Comparison of ENCODE assay signal across 1 cellular context in genomic region chr14:52563120-52563519, GRCh38.
A peak's percentile ranks its signal among the peaks of the same experiment; 100 is the strongest.
TF ChIP-seq lines count a peak whose summit lies in the region.

No MANE protein-coding gene starts in this region.

TF ChIP-seq in K562, 482 proteins besides CTCF, POLR2A, EP300 and RAD21 (continued from another document and continues in another):
- no peak for TF ChIP-seq ZNF655 (CRISPR knock-in tag; IDR thresholded peaks at IDR 0.05)
- TF ChIP-seq ZNF347 (CRISPR knock-in tag; IDR thresholded peaks at IDR 0.05; ENCODE audit: low read depth): no peak
- peak in 1 of 2 experiments; percentile 62; a peak in 1 of 4 replicates for TF ChIP-seq HDAC1 (IDR thresholded peaks at IDR 0.05)
- TF ChIP-seq TFE3 (CRISPR knock-in tag; IDR thresholded peaks at IDR 0.05): no peak
- no peak for TF ChIP-seq POLR3G (IDR thresholded peaks at IDR 0.05; ENCODE audit: extremely low read depth, insufficient read length, insufficient replicate concordance)
- TF ChIP-seq CHAMP1 (IDR thresholded peaks at IDR 0.05): no peak
- TF ChIP-seq TRIM24 (IDR thresholded peaks at IDR 0.05): 0 out of 4 replicates have a peak, but pooled peaks of 1 of the 2 experiments have one; percentile 16
- no peak for TF ChIP-seq RBM17 (IDR thresholded peaks at IDR 0.05; ENCODE audit: borderline replicate concordance, low read depth, low read length)
- TF ChIP-seq POLR2H (tag; IDR thresholded peaks at IDR 0.05; ENCODE audit: low read depth): no peak
- TF ChIP-seq KDM1A (IDR thresholded peaks at IDR 0.05): peak; percentile 92 to 93
- peak; percentile 31; the same call in 1 of the 2 replicates for TF ChIP-seq ATF7 (IDR thresholded peaks at IDR 0.05)
- TF ChIP-seq CEBPG (CRISPR knock-in tag; IDR thresholded peaks at IDR 0.05): no peak
- TF ChIP-seq CEBPG (tag; conservative IDR thresholded peaks at IDR 0.05 in 1 of 2, IDR thresholded peaks at IDR 0.05 in 1 of 2): no peak
- TF ChIP-seq CHD4 (IDR thresholded peaks at IDR 0.05; ENCODE audit: insufficient read depth, insufficient replicate concordance, low read depth, low read length, poor library complexity, severe bottlenecking): no peak
- no peak for TF ChIP-seq ZNF551 (CRISPR knock-in tag; IDR thresholded peaks at IDR 0.05)
- no peak for TF ChIP-seq DMBX1 (CRISPR knock-in tag; IDR thresholded peaks at IDR 0.05; ENCODE audit: borderline replicate concordance)
- no peak for TF ChIP-seq MNT (conservative IDR thresholded peaks at IDR 0.05)
- no peak for TF ChIP-seq RREB1 (CRISPR knock-in tag; IDR thresholded peaks at IDR 0.05)
- peak in 1 of 2 experiments; percentile 77; a peak in 1 of 4 replicates for TF ChIP-seq RCOR1 (IDR thresholded peaks at IDR 0.05; ENCODE audit: borderline replicate concordance in 1 of 2, low read depth in 2 of 2, low read length in 2 of 2)
- TF ChIP-seq ZNF76 (CRISPR knock-in tag; IDR thresholded peaks at IDR 0.05; ENCODE audit: borderline replicate concordance): no peak
- no peak for TF ChIP-seq ZNF143 (CRISPR knock-in tag; IDR thresholded peaks at IDR 0.05)
- peak; percentile 28; the same call in 1 of the 2 replicates for TF ChIP-seq C11orf30 (IDR thresholded peaks at IDR 0.05; ENCODE audit: low read depth)
- TF ChIP-seq ZFP36 (IDR thresholded peaks at IDR 0.05; ENCODE audit: low read depth, low read length, partially characterized antibody): no peak
- no peak for TF ChIP-seq HDGF (IDR thresholded peaks at IDR 0.05)
- no peak for TF ChIP-seq DIDO1 (tag; IDR thresholded peaks at IDR 0.05; ENCODE audit: low read depth)
- TF ChIP-seq CREB3L1 (IDR thresholded peaks at IDR 0.05; ENCODE audit: borderline replicate concordance, low read depth): no peak
- no peak for TF ChIP-seq GTF2B (IDR thresholded peaks at IDR 0.05; ENCODE audit: extremely low read depth, insufficient read length)
- TF ChIP-seq ZBTB11 (CRISPR knock-in tag; IDR thresholded peaks at IDR 0.05): no peak
- TF ChIP-seq ZNF184 (CRISPR knock-in tag; IDR thresholded peaks at IDR 0.05): no peak
- TF ChIP-seq CSDE1 (IDR thresholded peaks at IDR 0.05): no peak
- no peak for TF ChIP-seq YY1 (IDR thresholded peaks at IDR 0.05; ENCODE audit: borderline replicate concordance in 1 of 3, control insufficient read depth in 1 of 3, extremely low read depth in 1 of 3, insufficient read depth in 3 of 3, insufficient read length in 1 of 3, insufficient replicate concordance in 2 of 3, low read depth in 1 of 3, low read length in 2 of 3)
- 0 out of 2 replicates have a peak, but pooled peaks have one; percentile 31 for TF ChIP-seq HDAC2 (IDR thresholded peaks at IDR 0.05)
- TF ChIP-seq ZNF589 (CRISPR knock-in tag; IDR thresholded peaks at IDR 0.05; ENCODE audit: low read depth): no peak
- no peak for TF ChIP-seq SIX5 (IDR thresholded peaks at IDR 0.05; ENCODE audit: borderline replicate concordance in 1 of 2, insufficient read depth in 1 of 2, low read depth in 1 of 2, low read length in 2 of 2)
- no peak for TF ChIP-seq MYC (IDR thresholded peaks at IDR 0.05; ENCODE audit: low read depth, low read length)
- no peak for TF ChIP-seq MYC (CRISPR knock-in tag; IDR thresholded peaks at IDR 0.05; ENCODE audit: borderline replicate concordance, low read depth)
- TF ChIP-seq ELK1 (CRISPR knock-in tag; IDR thresholded peaks at IDR 0.05): no peak
- TF ChIP-seq ZNF75A (CRISPR knock-in tag; IDR thresholded peaks at IDR 0.05): no peak
- TF ChIP-seq SMARCC2 (IDR thresholded peaks at IDR 0.05; ENCODE audit: low read depth): no peak
- 0 out of 2 replicates have a peak, but pooled peaks have one; percentile 54 for TF ChIP-seq SMARCA4 (IDR thresholded peaks at IDR 0.05)
- peak; percentile 16; the same call in 1 of the 2 replicates for TF ChIP-seq CREM (IDR thresholded peaks at IDR 0.05; ENCODE audit: low read depth)
